29 cellular contexts compared by ENCODE assay signal in the genomic region with DNA sequence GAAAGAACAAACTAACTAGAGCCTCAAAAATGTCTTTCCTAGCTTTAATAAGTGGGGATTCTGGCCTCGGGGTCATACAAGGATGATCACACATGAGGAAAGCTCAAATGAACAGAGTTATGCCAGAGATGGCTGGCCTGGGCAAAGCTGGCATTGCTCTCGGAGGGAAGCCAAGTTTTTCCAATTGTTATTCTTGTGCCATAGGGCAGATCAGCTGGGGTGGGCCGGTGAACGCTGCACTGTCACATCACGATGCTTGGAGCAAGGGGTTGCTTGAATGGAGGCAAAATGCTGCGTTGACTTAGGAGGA.
A peak's percentile ranks its signal among the peaks of the same experiment; 100 is the strongest.
DNase-seq lines count a peak whose midpoint lies in the region; ATAC-seq and TF ChIP-seq lines count a peak whose summit lies in the region.
"Had no signal": no experiment of that assay in that cellular context is flagged by ENCODE, and none has a peak within 500 bp of the region (broad histone marks: within the 10 kb centered on the region; RNA-seq: fewer than 3 reads in every experiment).

No MANE protein-coding gene starts in this region.

- TF ChIP-seq CTCF in natural killer cell (IDR thresholded peaks at IDR 0.05) (no peak), gastroesophageal sphincter (IDR thresholded peaks at IDR 0.05) (no peak), sigmoid colon (IDR thresholded peaks at IDR 0.05) (no peak)

- no peaks in the 10 kb centered on the region for H3K27me3 ChIP-seq in gastroesophageal sphincter
- H3K27me3 ChIP-seq in sigmoid colon: no peaks in the 10 kb centered on the region
- H3K27me3 ChIP-seq: heart left ventricle, right atrium auricular region, upper lobe of right lung had no signal

- H3K36me3 ChIP-seq in gastroesophageal sphincter (no peaks in the 10 kb centered on the region), sigmoid colon (no peaks in the 10 kb centered on the region)
- H3K36me3 ChIP-seq: heart left ventricle, right atrium auricular region, upper lobe of right lung had no signal

- H3K4me3 ChIP-seq in gastroesophageal sphincter (no peak overlapping the region), sigmoid colon (no peak overlapping the region)
- H3K4me3 ChIP-seq: heart left ventricle, lung, right atrium auricular region, upper lobe of right lung had no signal

- H3K4me1 ChIP-seq in gastroesophageal sphincter (peaks cover 0 to 6% (median 0%) of the 10 kb centered on the region in 3 donors), sigmoid colon (peaks cover 0 to 4% (median 0%) of the 10 kb centered on the region in 4 donors)

- TF ChIP-seq EP300 in gastroesophageal sphincter (IDR thresholded peaks at IDR 0.05) (no peak), sigmoid colon (IDR thresholded peaks at IDR 0.05) (no peak)

- intact Hi-C loops in natural killer cell (cut with micrococcal nuclease): no loop called here
- intact Hi-C loops in sigmoid colon (cut with DNase I): no loop called here

- DNase-seq in natural killer cell treated with Interleukin-12 subunit alpha and Interleukin-12 subunit beta and Interleukin-15 and Interleukin-18, amount 100 ng/mL, for 72 hours (ENCODE audit: low spot score): no peak
- DNase-seq in natural killer cell (no peak), sigmoid colon (no peak), cortex of kidney (lab: John Stamatoyannopoulos, UW) (no peak)
- DNase-seq in stimulated activated CD8-positive, alpha-beta memory T cell treated with anti-CD3 and anti-CD28 coated beads, Interleukin-4, amount 100 ng/mL, for 48 hours: no peak
- DNase-seq in activated CD4-positive, alpha-beta T cell treated with anti-CD3 and anti-CD28 coated beads, Interleukin-2, amount 50 U/mL, for 48 hours: no peak
- DNase-seq: activated CD4-positive, CD25-positive, alpha-beta regulatory T cell; activated T-cell treated with anti-CD3 and anti-CD28 coated beads, Interleukin-2, amount 50 U/mL, for 72 hours; CD4-positive, alpha-beta memory T cell; dermis blood vessel endothelial cell; endodermal cell; heart left ventricle; kidney; NCI-H1105; NCI-H187 treated with DMSO at 0.1 percent for 48 hours; NCI-H2171 treated with DMSO at 0.1 percent for 48 hours; NCI-H524; posterior cingulate gyrus; stimulated activated CD4-positive, alpha-beta T cell treated with anti-CD3 and anti-CD28 coated beads, Interleukin-4, amount 100 ng/mL, for 1 hour; substantia nigra; upper lobe of right lung had no signal

- TF ChIP-seq POLR2A in gastroesophageal sphincter (IDR thresholded peaks at IDR 0.05) (no peak), sigmoid colon (IDR thresholded peaks at IDR 0.05) (no peak)

- no peaks in the 10 kb centered on the region for H3K27me3 Mint-ChIP-seq in natural killer cell treated with Interleukin-12 subunit alpha and Interleukin-12 subunit beta and Interleukin-15 and Interleukin-18, amount 100 ng/mL, for 72 hours
- H3K27me3 Mint-ChIP-seq in natural killer cell (ENCODE audit: low read depth in 2 of 2): no peaks in the 10 kb centered on the region
- H3K27me3 Mint-ChIP-seq: central memory CD8-positive, alpha-beta T cell had no signal

- H3K27ac ChIP-seq in gastroesophageal sphincter: peak overlapping the region in 1 of 4 donors; percentile 24
- H3K27ac ChIP-seq in sigmoid colon: peak overlapping the region; percentile 2 to 45 (median 24)

- H3K36me3 Mint-ChIP-seq in natural killer cell treated with Interleukin-12 subunit alpha and Interleukin-12 subunit beta and Interleukin-15 and Interleukin-18, amount 100 ng/mL, for 72 hours: peaks cover 5% of the 10 kb centered on the region
- no peaks in the 10 kb centered on the region for H3K36me3 Mint-ChIP-seq in natural killer cell
- H3K36me3 Mint-ChIP-seq: CD4-positive, alpha-beta memory T cell had no signal

- H3K9me3 ChIP-seq in gastroesophageal sphincter (no peaks in the 10 kb centered on the region), sigmoid colon (no peaks in the 10 kb centered on the region)
- H3K9me3 ChIP-seq: heart left ventricle, right atrium auricular region, upper lobe of right lung had no signal

- H3K4me3 Mint-ChIP-seq in natural killer cell treated with Interleukin-12 subunit alpha and Interleukin-12 subunit beta and Interleukin-15 and Interleukin-18, amount 100 ng/mL, for 72 hours: no peak overlapping the region
- no peak overlapping the region for H3K4me3 Mint-ChIP-seq in natural killer cell
- H3K4me3 Mint-ChIP-seq: activated T-cell treated with anti-CD3 and anti-CD28 coated beads, Interleukin-2, amount 50 U/mL, for 72 hours; CD4-positive, alpha-beta memory T cell; central memory CD8-positive, alpha-beta T cell; endodermal cell; neural crest cell; T-helper 1 cell treated with Interleukin-12 subunit alpha and Interleukin-12 subunit beta and Interleukin-4 antibody, amounts not matched to agents 30 μg/mL and 1 μg/mL, for 36 hours had no signal

- H3K9me3 Mint-ChIP-seq in natural killer cell treated with Interleukin-12 subunit alpha and Interleukin-12 subunit beta and Interleukin-15 and Interleukin-18, amount 100 ng/mL, for 72 hours: peaks cover 3% of the 10 kb centered on the region
- H3K9me3 Mint-ChIP-seq in natural killer cell: no peaks in the 10 kb centered on the region
- H3K9me3 Mint-ChIP-seq: activated T-cell treated with anti-CD3 and anti-CD28 coated beads, Interleukin-2, amount 50 U/mL, for 72 hours; CD4-positive, alpha-beta memory T cell; central memory CD8-positive, alpha-beta T cell; endodermal cell; neural crest cell; T-helper 1 cell treated with Interleukin-12 subunit alpha and Interleukin-12 subunit beta and Interleukin-4 antibody, amounts not matched to agents 30 μg/mL and 1 μg/mL, for 36 hours had no signal

- 82 to 91% methylated on average over 2 to 4 of the region's 6 CpGs for WGBS in gastroesophageal sphincter (ENCODE audit: low coverage in 1 of 2), 2 donors
- 88 to 93% methylated on average over 6 of the region's 6 CpGs for WGBS in sigmoid colon, 2 donors

- H3K27ac Mint-ChIP-seq in natural killer cell treated with Interleukin-12 subunit alpha and Interleukin-12 subunit beta and Interleukin-15 and Interleukin-18, amount 100 ng/mL, for 72 hours: peak overlapping the region; percentile 51 to 99
- peak overlapping the region in 1 of 2 donors; percentile 30 for H3K27ac Mint-ChIP-seq in natural killer cell
- H3K27ac Mint-ChIP-seq: activated T-cell treated with anti-CD3 and anti-CD28 coated beads, Interleukin-2, amount 50 U/mL, for 72 hours; endodermal cell had no signal

- ATAC-seq in natural killer cell treated with Interleukin-12 subunit alpha and Interleukin-12 subunit beta and Interleukin-15 and Interleukin-18, amount 100 ng/mL, for 72 hours: no peak
- ATAC-seq in natural killer cell: no peak
- ATAC-seq in gastroesophageal sphincter: peak; percentile 15
- no peak for ATAC-seq in HG02571 (IDR thresholded peaks at IDR 0.05; ENCODE audit: unreplicated experiment)
- ATAC-seq: activated T-cell treated with anti-CD3 and anti-CD28 coated beads, Interleukin-2, amount 50 U/mL, for 72 hours; Right ventricle myocardium inferior; upper lobe of right lung had no signal

- peaks cover 54 to 58% of the 10 kb centered on the region in 2 donors for H3K4me1 Mint-ChIP-seq in natural killer cell treated with Interleukin-12 subunit alpha and Interleukin-12 subunit beta and Interleukin-15 and Interleukin-18, amount 100 ng/mL, for 72 hours (ENCODE audit: low read depth in 2 of 2)
- H3K4me1 Mint-ChIP-seq in natural killer cell: peaks cover 35 to 63% of the 10 kb centered on the region in 2 donors
